Comparison of ENCODE assay signal across 8 cellular contexts in the genomic region with DNA sequence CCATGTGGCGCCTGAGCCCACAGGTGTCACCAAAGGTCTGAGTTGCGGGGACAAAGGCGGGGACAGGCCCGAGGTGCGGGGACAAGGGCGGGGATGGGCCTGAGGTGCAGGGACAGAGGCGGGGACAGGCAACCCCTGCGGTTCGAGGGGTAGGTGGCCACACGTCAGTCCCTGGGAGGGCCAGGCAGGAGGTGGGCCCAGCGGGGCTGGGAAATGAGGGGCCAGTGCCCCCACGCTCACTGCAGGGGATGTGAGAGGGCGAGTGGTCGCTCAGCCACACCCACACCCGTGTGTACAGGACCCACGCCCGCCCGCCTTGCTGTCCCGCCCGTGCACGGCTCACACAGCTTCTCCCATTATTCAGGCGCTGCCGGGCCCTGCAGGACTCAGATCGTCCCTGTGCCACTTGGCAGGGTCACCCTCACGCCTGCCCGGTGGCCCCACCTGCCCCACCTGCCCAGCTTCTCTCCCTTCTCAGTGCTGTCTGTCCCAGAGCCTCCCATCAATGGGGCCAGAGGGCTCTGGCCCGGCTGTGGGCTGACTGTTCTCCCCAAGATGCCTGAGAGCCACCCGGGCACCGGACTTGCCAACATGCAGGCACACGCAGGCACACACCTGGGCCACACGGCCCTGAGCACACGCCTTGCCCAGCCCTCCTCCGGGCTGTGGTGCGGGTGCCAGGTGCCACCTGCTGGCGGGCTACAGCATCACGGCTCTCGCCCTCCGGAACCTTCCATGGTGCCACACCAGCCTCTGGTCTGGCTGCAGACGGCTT. TPM values are rescaled to one million over a fixed set of nuclear protein-coding genes. Genes with fewer than 3 reads are reported as not detected.
DNase-seq lines count a peak whose midpoint lies in the region; ATAC-seq and TF ChIP-seq lines count a peak whose summit lies in the region.

No MANE protein-coding gene starts in this region.

- TF ChIP-seq CTCF in AG04450 (IDR thresholded peaks at IDR 0.05; ENCODE audit: low read depth, low read length) (peak; percentile 68), RWPE1 (conservative IDR thresholded peaks at IDR 0.05; ENCODE audit: low read depth) (peak; percentile 94), upper lobe of right lung (IDR thresholded peaks at IDR 0.05) (peak; percentile 88)

- H3K9me3 ChIP-seq in AG04450 (ENCODE audit: control insufficient read depth, insufficient read depth, low read length) (no peaks in the 10 kb centered on the region; the same call in 1 of the 2 replicates), trophoblast cell (ENCODE audit: insufficient read depth, low read depth, low read length) (peaks cover 2% of the 10 kb centered on the region), upper lobe of right lung (no peaks in the 10 kb centered on the region)

- no peak overlapping the region for H4K91ac ChIP-seq in trophoblast cell (ENCODE audit: low read depth, low read length)

- POLR2A ChIA-PET in AG04450 (lab: Yijun Ruan, JAX), result no interaction called here
- POLR2A ChIA-PET in RWPE1 (lab: Yijun Ruan, JAX; ENCODE audit: low non-redundant PET), result interaction anchor here (0.6 kb wide), 1 partner anchor 125 kb away, joined by 4 read pairs; a partner anchor contains a TSS

- no peak overlapping the region for H3K18ac ChIP-seq in trophoblast cell (ENCODE audit: low read length)

- CTCF ChIA-PET in AG04450 (lab: Charles Lee), result interaction anchor here (1.4 kb wide), 1 partner anchor 10 kb away, joined by 6 read pairs; no protein-coding TSS in a partner anchor
- CTCF ChIA-PET in RWPE1 (lab: Yijun Ruan, JAX), result interaction anchor here (0.5 to 1.8 kb wide), 15 partner anchors 9 to 254 kb away, joined by 3 to 7 read pairs (median 3); no protein-coding TSS in a partner anchor

- no peak overlapping the region for H4K12ac ChIP-seq in trophoblast cell (ENCODE audit: low read depth, low read length)

- H3K23ac ChIP-seq in trophoblast cell (ENCODE audit: low read length), result no peak overlapping the region

- no peak overlapping the region for H3K14ac ChIP-seq in trophoblast cell (ENCODE audit: low read length)

- no CpG with 5 or more reads among the region's 39 CpGs for WGBS in trophoblast cell (ENCODE audit: extremely low coverage, insufficient coverage, insufficient read length)

- H2AFZ ChIP-seq in trophoblast cell (ENCODE audit: insufficient read depth, low read length, poor library complexity), result no peak overlapping the region

- H4K8ac ChIP-seq in trophoblast cell (ENCODE audit: low read depth, low read length), result no peak overlapping the region

- intact Hi-C loops in upper lobe of right lung (cut with DNase I), result no loop called here

- H3K36me3 ChIP-seq in trophoblast cell (ENCODE audit: control insufficient read depth in 1 of 2, insufficient read depth in 2 of 2, low read length in 2 of 2) (no peaks in the 10 kb centered on the region), upper lobe of right lung (no peaks in the 10 kb centered on the region)

- ATAC-seq in GM18909 (IDR thresholded peaks at IDR 0.05; ENCODE audit: poor library complexity, unreplicated experiment) (peak; percentile 68), upper lobe of right lung (peak; percentile 93)

- H3K4me3 ChIP-seq in AG04450 (ENCODE audit: low read depth, low read length) (no peak overlapping the region), trophoblast cell (ENCODE audit: low read depth, low read length) (no peak overlapping the region), upper lobe of right lung (no peak overlapping the region)

- no peak overlapping the region for H2BK5ac ChIP-seq in trophoblast cell (ENCODE audit: low read depth, low read length, poor library complexity)

- no peaks in the 10 kb centered on the region for H3K79me1 ChIP-seq in trophoblast cell (ENCODE audit: low read length)

- H2AK5ac ChIP-seq in trophoblast cell (ENCODE audit: low read length), result no peak overlapping the region

- peaks cover 2 to 3% of the 10 kb centered on the region in 2 experiments for H3K4me1 ChIP-seq in trophoblast cell (ENCODE audit: control insufficient read depth in 1 of 2, insufficient read depth in 2 of 2, low read length in 2 of 2)
- H3K4me1 ChIP-seq in upper lobe of right lung, result peaks cover 7% of the 10 kb centered on the region

- H3K27me3 ChIP-seq in AG04450 (ENCODE audit: control insufficient read depth, insufficient read depth, low read length) (peaks cover 31% of the 10 kb centered on the region), trophoblast cell (ENCODE audit: insufficient read depth, low read length) (no peaks in the 10 kb centered on the region), upper lobe of right lung (peaks cover 15% of the 10 kb centered on the region)

- DNase-seq in AG04450 (ENCODE audit: low read depth, low spot score) (no peak), LoVo (ENCODE audit: low spot score) (peak; percentile 63), RWPE1 (ENCODE audit: low spot score) (peak; percentile 89), globus pallidus (ENCODE audit: low spot score) (peak; percentile 19), trophoblast cell (peak; percentile 51 to 87), upper lobe of right lung (peak; percentile 89)
- peak; percentile 89 for DNase-seq in activated effector memory CD4-positive, alpha-beta T cell treated with anti-CD3 and anti-CD28 coated beads, Interleukin-2, amount 50 U/mL, for 16 hours

- no peak overlapping the region for H3K4ac ChIP-seq in trophoblast cell (ENCODE audit: low read depth, low read length)

- H2BK12ac ChIP-seq in trophoblast cell (ENCODE audit: low read length), result no peak overlapping the region

- H3K27ac ChIP-seq in AG04450 (ENCODE audit: low read depth, low read length), result no peak overlapping the region
- H3K27ac ChIP-seq in RWPE1, result peak overlapping the region; percentile 13; the same call in 1 of the 2 replicates
- H3K27ac ChIP-seq in trophoblast cell (ENCODE audit: low read depth, low read length), result no peak overlapping the region
- no peak overlapping the region for H3K27ac ChIP-seq in upper lobe of right lung

- H2BK120ac ChIP-seq in trophoblast cell (ENCODE audit: insufficient read depth, low read length, poor library complexity), result no peak overlapping the region

- no peak overlapping the region for H3K4me2 ChIP-seq in trophoblast cell (ENCODE audit: low read length)

- no peak overlapping the region for H3K9ac ChIP-seq in trophoblast cell (ENCODE audit: low read length)

- no peaks in the 10 kb centered on the region for H3K79me2 ChIP-seq in trophoblast cell (ENCODE audit: control insufficient read depth, insufficient read depth, low read length, poor library complexity)

RNA-seq across cellular contexts. Expression of a gene that starts 14.2 kb away (rescaled TPM):
- polyA plus RNA-seq in AG04450 (2011; rRNA removed), result not detected in 2 replicates
- not detected in 2 replicates for polyA minus RNA-seq in AG04450 (2011; rRNA and poly(A)+ RNA removed)
- 0.01 and 0.04 TPM in 2 replicates for polyA plus RNA-seq in trophoblast cell (2013)
- not detected for total RNA-seq in upper lobe of right lung

RNA-seq across cellular contexts. Expression of a gene that starts 23.9 kb away (rescaled TPM):
- polyA plus RNA-seq in AG04450 (2011; rRNA removed), result not detected in 2 replicates
- not detected in 2 replicates for polyA minus RNA-seq in AG04450 (2011; rRNA and poly(A)+ RNA removed)
- 0.01 TPM in 2 replicates for polyA plus RNA-seq in trophoblast cell (2013)
- not detected for total RNA-seq in upper lobe of right lung
